11 cellular contexts compared by ENCODE assay signal in genomic region chr17:78980624-78980972, GRCh38. TPM values are rescaled to one million over a fixed set of nuclear protein-coding genes. Genes with fewer than 3 reads are reported as not detected.
DNase-seq lines count a peak whose midpoint lies in the region; ATAC-seq, FAIRE-seq and TF ChIP-seq lines count a peak whose summit lies in the region.
"Had no signal": no experiment of that assay in that cellular context is flagged by ENCODE, and none has a peak within 500 bp of the region (broad histone marks: within the 10 kb centered on the region; RNA-seq: fewer than 3 reads in every experiment).

No MANE protein-coding gene starts in this region.

- DNase-seq in activated T-cell treated with anti-CD3 and anti-CD28 coated beads, Interleukin-2, amount 50 U/mL, for 24 hours: no peak
- DNase-seq in activated T-cell treated with anti-CD3 and anti-CD28 coated beads, Interleukin-2, amount 50 U/mL, for 1 hour: no peak
- DNase-seq in activated naive CD8-positive, alpha-beta T cell treated with anti-CD3 and anti-CD28 coated beads, Interleukin-2, amount 50 U/mL, for 24 hours: no peak
- no peak for DNase-seq in lower lobe of right lung
- no peak for DNase-seq in RCC 7860 (ENCODE audit: low spot score)
- DNase-seq: activated B cell treated with CpG ODN at 0.5 μM for 24 hours, Karpas-422 had no signal

- no peak for TF ChIP-seq CTCF in lower lobe of right lung (IDR thresholded peaks at IDR 0.05)

- H3K4me3 ChIP-seq in lower lobe of right lung: no peak overlapping the region

- FAIRE-seq in RCC 7860 (lab: Jason Lieb, UNC): no peak

- no peaks in the 10 kb centered on the region for H3K9me3 ChIP-seq in lower lobe of right lung
- H3K9me3 ChIP-seq: thyroid gland had no signal

- intact Hi-C loops in lower lobe of right lung (cut with DNase I): no loop called here

- H3K27me3 Mint-ChIP-seq in activated T-cell treated with anti-CD3 and anti-CD28 coated beads, Interleukin-2, amount 50 U/mL, for 24 hours: no peaks in the 10 kb centered on the region
- no peaks in the 10 kb centered on the region for H3K27me3 Mint-ChIP-seq in activated naive CD8-positive, alpha-beta T cell treated with anti-CD3 and anti-CD28 coated beads, Interleukin-2, amount 50 U/mL, for 24 hours
- H3K27me3 Mint-ChIP-seq: activated B cell treated with CpG ODN at 0.5 μM for 24 hours had no signal

- peaks cover 23% of the 10 kb centered on the region for H3K4me1 Mint-ChIP-seq in activated T-cell treated with anti-CD3 and anti-CD28 coated beads, Interleukin-2, amount 50 U/mL, for 24 hours (ENCODE audit: low read depth)
- H3K4me1 Mint-ChIP-seq in activated naive CD8-positive, alpha-beta T cell treated with anti-CD3 and anti-CD28 coated beads, Interleukin-2, amount 50 U/mL, for 24 hours: peaks cover 13% of the 10 kb centered on the region

- no peaks in the 10 kb centered on the region for H3K27me3 ChIP-seq in lower lobe of right lung (ENCODE audit: low read depth)
- H3K27me3 ChIP-seq: thyroid gland had no signal

- no peaks in the 10 kb centered on the region for H3K36me3 Mint-ChIP-seq in activated T-cell treated with anti-CD3 and anti-CD28 coated beads, Interleukin-2, amount 50 U/mL, for 24 hours (ENCODE audit: low read depth)
- H3K36me3 Mint-ChIP-seq in activated naive CD8-positive, alpha-beta T cell treated with anti-CD3 and anti-CD28 coated beads, Interleukin-2, amount 50 U/mL, for 24 hours (ENCODE audit: low read depth): no peaks in the 10 kb centered on the region

- peaks cover 46% of the 10 kb centered on the region for H3K4me1 ChIP-seq in lower lobe of right lung

- H3K27ac ChIP-seq in lower lobe of right lung: peak overlapping the region; percentile 79
- H3K27ac ChIP-seq in temporal lobe (ENCODE audit: low read depth, low read length): peak overlapping the region; percentile 88

- H3K4me3 Mint-ChIP-seq in activated T-cell treated with anti-CD3 and anti-CD28 coated beads, Interleukin-2, amount 50 U/mL, for 24 hours: no peak overlapping the region
- H3K4me3 Mint-ChIP-seq in activated naive CD8-positive, alpha-beta T cell treated with anti-CD3 and anti-CD28 coated beads, Interleukin-2, amount 50 U/mL, for 24 hours: no peak overlapping the region
- H3K4me3 Mint-ChIP-seq: activated B cell treated with CpG ODN at 0.5 μM for 24 hours had no signal

- no peaks in the 10 kb centered on the region for H3K36me3 ChIP-seq in lower lobe of right lung
- H3K36me3 ChIP-seq: thyroid gland had no signal

- ATAC-seq in activated naive CD8-positive, alpha-beta T cell treated with anti-CD3 and anti-CD28 coated beads, Interleukin-2, amount 50 U/mL, for 24 hours: no peak
- ATAC-seq in lower lobe of right lung (no peak), HG02938 (IDR thresholded peaks at IDR 0.05; ENCODE audit: unreplicated experiment) (no peak), HG02981 (IDR thresholded peaks at IDR 0.05; ENCODE audit: unreplicated experiment) (no peak)

- peak overlapping the region; percentile 88 for H3K27ac Mint-ChIP-seq in activated T-cell treated with anti-CD3 and anti-CD28 coated beads, Interleukin-2, amount 50 U/mL, for 24 hours
- peak overlapping the region; percentile 54 for H3K27ac Mint-ChIP-seq in activated naive CD8-positive, alpha-beta T cell treated with anti-CD3 and anti-CD28 coated beads, Interleukin-2, amount 50 U/mL, for 24 hours
- H3K27ac Mint-ChIP-seq: activated B cell treated with CpG ODN at 0.5 μM for 24 hours had no signal

- no peaks in the 10 kb centered on the region for H3K9me3 Mint-ChIP-seq in activated T-cell treated with anti-CD3 and anti-CD28 coated beads, Interleukin-2, amount 50 U/mL, for 24 hours
- no peaks in the 10 kb centered on the region for H3K9me3 Mint-ChIP-seq in activated naive CD8-positive, alpha-beta T cell treated with anti-CD3 and anti-CD28 coated beads, Interleukin-2, amount 50 U/mL, for 24 hours
- H3K9me3 Mint-ChIP-seq: activated B cell treated with CpG ODN at 0.5 μM for 24 hours had no signal

RNA-seq across cellular contexts. Expression of gene LGALS3BP, which starts 0.9 kb away (rescaled TPM):
- 417 TPM for total RNA-seq in lower lobe of right lung
- total RNA-seq in temporal lobe: 19.7 TPM

RNA-seq across cellular contexts. Expression of gene CANT1, which starts 29.0 kb away (rescaled TPM):
- 54.4 TPM for total RNA-seq in lower lobe of right lung
- 15.5 TPM for total RNA-seq in temporal lobe

RNA-seq across cellular contexts. Expression of gene C1QTNF1, which starts 43.4 kb away (rescaled TPM):
- total RNA-seq in lower lobe of right lung (24.9 TPM), temporal lobe (0.98 TPM)
- total RNA-seq: activated B cell treated with CpG ODN at 0.5 μM for 24 hours had no signal

RNA-seq across cellular contexts. Expression of gene TIMP2, which starts 55.4 kb away (rescaled TPM):
- total RNA-seq in lower lobe of right lung: 260 TPM
- 70.6 TPM for total RNA-seq in temporal lobe

Comparison
In these comparisons a context has a peak if more than half of its experiments do, and no peak if none do; other contexts are left out.
1. RNA of gene LGALS3BP, which starts 0.9 kb away (total RNA-seq): 417 TPM in lower lobe of right lung (single experiment); 19.7 TPM in temporal lobe (single experiment); every median in the first group is over 10 times any median in the second.
2. RNA of gene C1QTNF1, which starts 43.4 kb away (total RNA-seq): 24.9 TPM in lower lobe of right lung (single experiment); 0.98 TPM in temporal lobe (single experiment); every median in the first group is over 10 times any median in the second.